ENCODE assay signal across 1 cellular context in genomic region chr14:37187840-37188577, GRCh38. TPM values are rescaled to one million over a fixed set of nuclear protein-coding genes. Genes with fewer than 3 reads are reported as not detected.
"Had no signal": no experiment of that assay in that cellular context is flagged by ENCODE, and none has a peak within 500 bp of the region (broad histone marks: within the 10 kb centered on the region; RNA-seq: fewer than 3 reads in every experiment).

No MANE protein-coding gene starts in this region.

RNA-seq across cellular contexts. Expression of gene MIPOL1, which starts 9.7 kb away (rescaled TPM):
- total RNA-seq: natural killer cell had no signal

RNA-seq across cellular contexts. Expression of gene SLC25A21, which starts 15.6 kb away (rescaled TPM):
- total RNA-seq: natural killer cell had no signal
